17 cellular contexts compared by ENCODE assay signal in genomic region chr10:71819479-71819878, GRCh38. TPM values are rescaled to one million over a fixed set of nuclear protein-coding genes. Genes with fewer than 3 reads are reported as not detected.
DNase-seq lines count a peak whose midpoint lies in the region; ATAC-seq and TF ChIP-seq lines count a peak whose summit lies in the region.
"Had no signal": no experiment of that assay in that cellular context is flagged by ENCODE, and none has a peak within 500 bp of the region (broad histone marks: within the 10 kb centered on the region; RNA-seq: fewer than 3 reads in every experiment).

No MANE protein-coding gene starts in this region.

- no peak overlapping the region for H3K4me2 ChIP-seq in osteoblast (ENCODE audit: insufficient read depth, low read length)
- H3K4me2 ChIP-seq: BLaER1 had no signal

- intact Hi-C loops in left ventricle myocardium inferior (cut with micrococcal nuclease) (loop anchor here (10.0 kb wide), 1 partner anchor 435 kb away; no protein-coding TSS in a partner anchor), Right ventricle myocardium inferior (cut with DNase I) (no loop called here), dorsolateral prefrontal cortex (cut with DNase I) (loop anchor here (5.0 to 10.0 kb wide), 3 partner anchors 73 to 505 kb away; partner anchors contain the start of gene SLC29A3 (in 1 of the 2)), aorta (cut with DNase I) (loop anchor here in 1 of 2 donors (10.0 kb wide), 1 partner anchor 115 kb away; no protein-coding TSS in a partner anchor), tibial artery (cut with DNase I; ENCODE audit: low total_unique reads) (no loop called here)

- H3K27ac ChIP-seq in left ventricle myocardium inferior (replicated peaks) (peak overlapping the region; percentile 86), dorsolateral prefrontal cortex (peak overlapping the region in 45 of 59 donors; percentile 10 to 95 (median 87)), osteoblast (ENCODE audit: low read depth, low read length) (no peak overlapping the region), aorta (ENCODE audit: low read depth in 1 of 2, low read length in 2 of 2) (no peak overlapping the region), tibial artery (no peak overlapping the region)
- H3K27ac ChIP-seq: BLaER1, SJSA1 had no signal

- DNase-seq in left ventricle myocardium inferior (no peak), Right ventricle myocardium inferior (ENCODE audit: missing footprints) (no peak), dorsolateral prefrontal cortex (peak in 1 of 10 donors; percentile 20), osteoblast (ENCODE audit: insufficient read length, low spot score, missing footprints) (peak; percentile 47), aorta (peak; percentile 44 to 65), tibial artery (no peak), NCI-H82 (lab: John Stamatoyannopoulos, UW) (no peak)
- DNase-seq in stimulated activated CD8-positive, alpha-beta memory T cell treated with anti-CD3 and anti-CD28 coated beads, Interleukin-4, amount 100 ng/mL, for 48 hours, result no peak
- DNase-seq: Calu3; CD8-positive, alpha-beta T cell; GF-D8; HCEC 1CT; NCI-H1092 treated with DMSO at 0.1 percent for 48 hours; NCI-H2081; PC-3 had no signal

- H3K9me3 ChIP-seq in left ventricle myocardium inferior (replicated peaks) (no peaks in the 10 kb centered on the region), osteoblast (ENCODE audit: low read depth, low read length) (no peaks in the 10 kb centered on the region), aorta (ENCODE audit: control insufficient read depth, low read length) (no peaks in the 10 kb centered on the region), tibial artery (no peaks in the 10 kb centered on the region)
- H3K9me3 ChIP-seq: BLaER1, SJSA1 had no signal

- H3K4me1 ChIP-seq in left ventricle myocardium inferior (peaks cover 40% of the 10 kb centered on the region), osteoblast (ENCODE audit: insufficient read depth, low read length) (no peaks in the 10 kb centered on the region), aorta (ENCODE audit: control insufficient read depth in 1 of 2, insufficient read depth in 2 of 2, low read length in 2 of 2) (no peaks in the 10 kb centered on the region), tibial artery (peaks cover 0 to 5% (median 0%) of the 10 kb centered on the region in 4 donors)
- H3K4me1 ChIP-seq: SJSA1 had no signal

- ATAC-seq in Right ventricle myocardium inferior (no peak), aorta (ENCODE audit: low FRiP score) (no peak)
- ATAC-seq: CD8-positive, alpha-beta T cell; PC-3 had no signal

- H3K36me3 ChIP-seq in left ventricle myocardium inferior (peaks cover 99% of the 10 kb centered on the region), osteoblast (ENCODE audit: insufficient read depth, low read length) (peaks cover 83% of the 10 kb centered on the region), aorta (ENCODE audit: control insufficient read depth in 1 of 2, insufficient read depth in 2 of 2, low read length in 1 of 2) (peaks cover 7 to 22% of the 10 kb centered on the region in 2 donors), tibial artery (peaks cover 90 to 95% (median 95%) of the 10 kb centered on the region in 3 donors)

- 92 to 95% methylated on average over 16 of the region's 16 CpGs for WGBS in aorta, 2 donors

- H3K79me2 ChIP-seq in osteoblast (ENCODE audit: insufficient read depth, low read length), result peaks cover 7% of the 10 kb centered on the region

- no peak for TF ChIP-seq CTCF in left ventricle myocardium inferior (IDR thresholded peaks at IDR 0.05; ENCODE audit: borderline replicate concordance)
- TF ChIP-seq CTCF in dorsolateral prefrontal cortex (IDR thresholded peaks at IDR 0.05 in 54 of 56, conservative IDR thresholded peaks at IDR 0.05 in 2 of 56; ENCODE audit: low read depth in 1 of 56, partially characterized antibody in 56 of 56), result no peak
- no peak for TF ChIP-seq CTCF in osteoblast (IDR thresholded peaks at IDR 0.05; ENCODE audit: extremely low read depth, low read depth, low read length)
- no peak for TF ChIP-seq CTCF in tibial artery (IDR thresholded peaks at IDR 0.05)

- H4K20me1 ChIP-seq in osteoblast (ENCODE audit: insufficient read depth, low read length), result peaks cover 34% of the 10 kb centered on the region

- no peak overlapping the region for H2AFZ ChIP-seq in osteoblast (ENCODE audit: low read length)

- H3K4me3 ChIP-seq in left ventricle myocardium inferior, result no peak overlapping the region
- H3K4me3 ChIP-seq in dorsolateral prefrontal cortex, result no peak overlapping the region
- no peak overlapping the region for H3K4me3 ChIP-seq in osteoblast (ENCODE audit: insufficient read depth, low read length)
- no peak overlapping the region for H3K4me3 ChIP-seq in aorta (ENCODE audit: low read length in 2 of 2)
- no peak overlapping the region for H3K4me3 ChIP-seq in tibial artery
- H3K4me3 ChIP-seq: BLaER1, SJSA1 had no signal

- H3K27me3 ChIP-seq in left ventricle myocardium inferior (ENCODE audit: low read depth) (no peaks in the 10 kb centered on the region), dorsolateral prefrontal cortex (no peaks in the 10 kb centered on the region), osteoblast (ENCODE audit: insufficient read depth, low read length) (no peaks in the 10 kb centered on the region), aorta (ENCODE audit: control insufficient read depth in 1 of 2, insufficient read depth in 2 of 2, low read length in 1 of 2) (no peaks in the 10 kb centered on the region), tibial artery (no peaks in the 10 kb centered on the region)
- H3K27me3 ChIP-seq: BLaER1, SJSA1 had no signal

RNA-seq across cellular contexts. Expression of gene PSAP, which starts 31.6 kb away (rescaled TPM):
- total RNA-seq in left ventricle myocardium inferior (1,672 TPM), Right ventricle myocardium inferior (1,777 TPM), dorsolateral prefrontal cortex (1,000 to 10,000 TPM; 1,158 to 1,954 (median 1,559) TPM), osteoblast (1,248 and 1,391 TPM in 2 replicates), aorta (1,000 to 10,000 TPM in 1 of 2 donors, 100 to 1,000 TPM in 1; 995 to 1,176 TPM)
- 1,000 to 10,000 TPM in 1 of 2 donors, 100 to 1,000 TPM in 1; 698 to 1,028 TPM for polyA plus RNA-seq in aorta

RNA-seq across cellular contexts. Expression of gene VSIR, which starts 46.2 kb away (rescaled TPM):
- 104 TPM for total RNA-seq in left ventricle myocardium inferior
- total RNA-seq in Right ventricle myocardium inferior, result 140 TPM
- total RNA-seq in dorsolateral prefrontal cortex, result 100 to 1,000 TPM in 4 of 120 experiments, 10 to 100 TPM in 116; 23.3 to 173 (median 52.8) TPM
- 69.5 and 75.3 TPM in 2 replicates for total RNA-seq in osteoblast
- total RNA-seq in aorta, result 100 to 1,000 TPM in 1 of 2 donors, 10 to 100 TPM in 1; 91.8 to 123 TPM
- 10 to 100 TPM; 44.7 to 48.0 TPM for polyA plus RNA-seq in aorta

Comparison
In these comparisons a context has a peak if more than half of its experiments do, and no peak if none do; other contexts are left out.
1. intact Hi-C loops: an anchor here in left ventricle myocardium inferior (10.0 kb wide) and dorsolateral prefrontal cortex (5.0 to 10.0 kb wide); none called in Right ventricle myocardium inferior and tibial artery.
2. DNase-seq: peak in osteoblast (single experiment) and aorta (2 of 2); none in left ventricle myocardium inferior (single experiment), Right ventricle myocardium inferior (single experiment), tibial artery (0 of 2), NCI-H82 (single experiment) and stimulated activated CD8-positive, alpha-beta memory T cell treated with anti-CD3 and anti-CD28 coated beads, Interleukin-4, amount 100 ng/mL, for 48 hours (single experiment).
3. H3K27ac ChIP-seq: peak in left ventricle myocardium inferior (single experiment) and dorsolateral prefrontal cortex (45 of 59); none in osteoblast (single experiment), aorta (0 of 2) and tibial artery (0 of 2).